ENCODE assay signal across 1 cellular context in the genomic region with DNA sequence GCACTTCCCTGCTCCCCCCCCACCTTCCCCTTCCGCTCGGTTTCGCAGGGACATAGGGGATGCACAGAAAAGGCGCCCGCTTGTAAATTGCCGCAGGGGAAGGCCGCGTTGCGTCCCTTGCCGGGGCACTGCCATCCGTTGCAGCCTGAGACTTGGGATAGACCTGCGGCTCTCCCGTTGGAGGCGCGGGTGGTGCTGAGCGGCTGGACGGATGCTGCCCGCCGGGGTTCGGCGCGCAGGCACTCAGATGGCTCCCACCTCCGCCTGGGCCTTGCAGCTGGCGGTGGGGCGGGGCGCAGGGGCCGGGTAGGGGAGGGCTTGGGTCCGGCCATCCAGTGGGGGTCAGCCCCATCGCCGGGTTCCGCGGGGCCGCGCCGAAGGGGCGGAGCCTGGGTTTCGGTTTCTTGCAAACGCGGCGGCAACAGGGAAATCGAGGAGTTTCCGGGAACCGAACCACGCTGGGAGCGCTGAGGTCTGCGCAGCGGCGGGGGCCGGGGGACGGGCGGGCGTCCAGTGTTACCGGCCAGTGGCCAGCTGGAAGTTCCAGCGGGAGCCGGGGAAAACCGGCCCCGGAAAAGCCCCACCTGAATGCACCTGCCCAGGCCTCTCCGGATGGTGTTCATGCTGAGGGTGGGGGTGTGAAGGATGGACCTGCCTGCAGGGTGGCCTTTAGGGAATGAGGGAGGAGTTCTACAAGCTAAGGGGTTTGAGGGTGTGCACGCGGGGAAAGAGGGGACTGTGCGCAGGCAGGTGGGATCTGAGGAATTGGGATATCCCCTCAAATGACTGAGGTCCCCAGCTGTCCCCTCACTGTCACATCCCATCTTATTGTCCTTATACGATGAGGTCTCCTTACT.
TF ChIP-seq lines count a peak whose summit lies in the region.

No MANE protein-coding gene starts in this region.

TF ChIP-seq in GM12878, 131 proteins besides CTCF, POLR2A, EP300 and RAD21 (continues in another document):
- TF ChIP-seq SMAD5 (IDR thresholded peaks at IDR 0.05; ENCODE audit: low read depth), result peak; percentile 44; the same call in 1 of the 2 replicates
- peak; percentile 82 for TF ChIP-seq IKZF1 (conservative IDR thresholded peaks at IDR 0.05)
- TF ChIP-seq RCOR1 (conservative IDR thresholded peaks at IDR 0.05; ENCODE audit: low read depth, low read length), result 0 out of 2 replicates have a peak, but pooled peaks have one; percentile 75
- TF ChIP-seq SMARCA5 (IDR thresholded peaks at IDR 0.05), result no peak; the same call in 1 of the 2 replicates
- no peak for TF ChIP-seq BACH1 (IDR thresholded peaks at IDR 0.05; ENCODE audit: borderline replicate concordance)
- no peak for TF ChIP-seq BHLHE40 (IDR thresholded peaks at IDR 0.05; ENCODE audit: borderline replicate concordance in 1 of 2, low read depth in 2 of 2, low read length in 1 of 2)
- 0 out of 2 replicates have a peak, but pooled peaks have one; percentile 36 for TF ChIP-seq NR2F1 (conservative IDR thresholded peaks at IDR 0.05)
- 0 out of 2 replicates have a peak, but pooled peaks have one; percentile 39 for TF ChIP-seq CBFB (IDR thresholded peaks at IDR 0.05; ENCODE audit: low read depth)
- no peak for TF ChIP-seq ZZZ3 (IDR thresholded peaks at IDR 0.05; ENCODE audit: control insufficient read depth, insufficient read length, low read depth)
- TF ChIP-seq WRNIP1 (IDR thresholded peaks at IDR 0.05; ENCODE audit: borderline replicate concordance, low read depth, low read length), result no peak
- no peak for TF ChIP-seq KAT2A (conservative IDR thresholded peaks at IDR 0.05; ENCODE audit: control insufficient read depth, low read depth, low read length)
- TF ChIP-seq, protein P1, sequence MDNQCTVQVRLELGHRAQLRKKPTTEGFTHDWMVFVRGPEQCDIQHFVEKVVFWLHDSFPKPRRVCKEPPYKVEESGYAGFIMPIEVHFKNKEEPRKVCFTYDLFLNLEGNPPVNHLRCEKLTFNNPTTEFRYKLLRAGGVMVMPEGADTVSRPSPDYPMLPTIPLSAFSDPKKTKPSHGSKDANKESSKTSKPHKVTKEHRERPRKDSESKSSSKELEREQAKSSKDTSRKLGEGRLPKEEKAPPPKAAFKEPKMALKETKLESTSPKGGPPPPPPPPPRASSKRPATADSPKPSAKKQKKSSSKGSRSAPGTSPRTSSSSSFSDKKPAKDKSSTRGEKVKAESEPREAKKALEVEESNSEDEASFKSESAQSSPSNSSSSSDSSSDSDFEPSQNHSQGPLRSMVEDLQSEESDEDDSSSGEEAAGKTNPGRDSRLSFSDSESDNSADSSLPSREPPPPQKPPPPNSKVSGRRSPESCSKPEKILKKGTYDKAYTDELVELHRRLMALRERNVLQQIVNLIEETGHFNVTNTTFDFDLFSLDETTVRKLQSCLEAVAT (IDR thresholded peaks at IDR 0.05), result peak; percentile 76
- no peak for TF ChIP-seq CBX5 (IDR thresholded peaks at IDR 0.05; ENCODE audit: low read depth)
- TF ChIP-seq, protein P2, sequence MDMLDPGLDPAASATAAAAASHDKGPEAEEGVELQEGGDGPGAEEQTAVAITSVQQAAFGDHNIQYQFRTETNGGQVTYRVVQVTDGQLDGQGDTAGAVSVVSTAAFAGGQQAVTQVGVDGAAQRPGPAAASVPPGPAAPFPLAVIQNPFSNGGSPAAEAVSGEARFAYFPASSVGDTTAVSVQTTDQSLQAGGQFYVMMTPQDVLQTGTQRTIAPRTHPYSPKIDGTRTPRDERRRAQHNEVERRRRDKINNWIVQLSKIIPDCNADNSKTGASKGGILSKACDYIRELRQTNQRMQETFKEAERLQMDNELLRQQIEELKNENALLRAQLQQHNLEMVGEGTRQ (IDR thresholded peaks at IDR 0.05; ENCODE audit: borderline replicate concordance, low read depth, low read length), result no peak
- TF ChIP-seq TARDBP (IDR thresholded peaks at IDR 0.05; ENCODE audit: borderline replicate concordance), result no peak; the same call in 1 of the 2 replicates
- TF ChIP-seq BMI1 (IDR thresholded peaks at IDR 0.05; ENCODE audit: borderline replicate concordance), result no peak
- TF ChIP-seq STAT1 (conservative IDR thresholded peaks at IDR 0.05), result no peak
- TF ChIP-seq NFYA (IDR thresholded peaks at IDR 0.05; ENCODE audit: borderline replicate concordance, low read depth, low read length), result no peak
- no peak for TF ChIP-seq FOXK2 (IDR thresholded peaks at IDR 0.05)
- TF ChIP-seq NFIC (IDR thresholded peaks at IDR 0.05; ENCODE audit: low read depth, low read length), result no peak
- TF ChIP-seq, protein P3, sequence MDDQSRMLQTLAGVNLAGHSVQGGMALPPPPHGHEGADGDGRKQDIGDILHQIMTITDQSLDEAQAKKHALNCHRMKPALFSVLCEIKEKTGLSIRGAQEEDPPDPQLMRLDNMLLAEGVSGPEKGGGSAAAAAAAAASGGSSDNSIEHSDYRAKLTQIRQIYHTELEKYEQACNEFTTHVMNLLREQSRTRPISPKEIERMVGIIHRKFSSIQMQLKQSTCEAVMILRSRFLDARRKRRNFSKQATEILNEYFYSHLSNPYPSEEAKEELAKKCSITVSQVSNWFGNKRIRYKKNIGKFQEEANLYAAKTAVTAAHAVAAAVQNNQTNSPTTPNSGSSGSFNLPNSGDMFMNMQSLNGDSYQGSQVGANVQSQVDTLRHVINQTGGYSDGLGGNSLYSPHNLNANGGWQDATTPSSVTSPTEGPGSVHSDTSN (IDR thresholded peaks at IDR 0.05; ENCODE audit: insufficient replicate concordance, low read depth, low read length), result no peak
- no peak for TF ChIP-seq CHD4 (IDR thresholded peaks at IDR 0.05)
- TF ChIP-seq CREB1 (IDR thresholded peaks at IDR 0.05; ENCODE audit: low read depth), result no peak
- no peak for TF ChIP-seq ATF7 (IDR thresholded peaks at IDR 0.05; ENCODE audit: low read depth)
- TF ChIP-seq ZSCAN29 (IDR thresholded peaks at IDR 0.05), result no peak
- TF ChIP-seq POLR2AphosphoS2 (IDR thresholded peaks at IDR 0.05; ENCODE audit: low read depth, low read length), result no peak
- TF ChIP-seq SPI1 (IDR thresholded peaks at IDR 0.05; ENCODE audit: borderline replicate concordance, insufficient read depth, low read depth, low read length), result no peak
- TF ChIP-seq, protein P4, sequence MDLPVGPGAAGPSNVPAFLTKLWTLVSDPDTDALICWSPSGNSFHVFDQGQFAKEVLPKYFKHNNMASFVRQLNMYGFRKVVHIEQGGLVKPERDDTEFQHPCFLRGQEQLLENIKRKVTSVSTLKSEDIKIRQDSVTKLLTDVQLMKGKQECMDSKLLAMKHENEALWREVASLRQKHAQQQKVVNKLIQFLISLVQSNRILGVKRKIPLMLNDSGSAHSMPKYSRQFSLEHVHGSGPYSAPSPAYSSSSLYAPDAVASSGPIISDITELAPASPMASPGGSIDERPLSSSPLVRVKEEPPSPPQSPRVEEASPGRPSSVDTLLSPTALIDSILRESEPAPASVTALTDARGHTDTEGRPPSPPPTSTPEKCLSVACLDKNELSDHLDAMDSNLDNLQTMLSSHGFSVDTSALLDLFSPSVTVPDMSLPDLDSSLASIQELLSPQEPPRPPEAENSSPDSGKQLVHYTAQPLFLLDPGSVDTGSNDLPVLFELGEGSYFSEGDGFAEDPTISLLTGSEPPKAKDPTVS (IDR thresholded peaks at IDR 0.05; ENCODE audit: low read depth, low read length), result no peak
- TF ChIP-seq, protein P5, sequence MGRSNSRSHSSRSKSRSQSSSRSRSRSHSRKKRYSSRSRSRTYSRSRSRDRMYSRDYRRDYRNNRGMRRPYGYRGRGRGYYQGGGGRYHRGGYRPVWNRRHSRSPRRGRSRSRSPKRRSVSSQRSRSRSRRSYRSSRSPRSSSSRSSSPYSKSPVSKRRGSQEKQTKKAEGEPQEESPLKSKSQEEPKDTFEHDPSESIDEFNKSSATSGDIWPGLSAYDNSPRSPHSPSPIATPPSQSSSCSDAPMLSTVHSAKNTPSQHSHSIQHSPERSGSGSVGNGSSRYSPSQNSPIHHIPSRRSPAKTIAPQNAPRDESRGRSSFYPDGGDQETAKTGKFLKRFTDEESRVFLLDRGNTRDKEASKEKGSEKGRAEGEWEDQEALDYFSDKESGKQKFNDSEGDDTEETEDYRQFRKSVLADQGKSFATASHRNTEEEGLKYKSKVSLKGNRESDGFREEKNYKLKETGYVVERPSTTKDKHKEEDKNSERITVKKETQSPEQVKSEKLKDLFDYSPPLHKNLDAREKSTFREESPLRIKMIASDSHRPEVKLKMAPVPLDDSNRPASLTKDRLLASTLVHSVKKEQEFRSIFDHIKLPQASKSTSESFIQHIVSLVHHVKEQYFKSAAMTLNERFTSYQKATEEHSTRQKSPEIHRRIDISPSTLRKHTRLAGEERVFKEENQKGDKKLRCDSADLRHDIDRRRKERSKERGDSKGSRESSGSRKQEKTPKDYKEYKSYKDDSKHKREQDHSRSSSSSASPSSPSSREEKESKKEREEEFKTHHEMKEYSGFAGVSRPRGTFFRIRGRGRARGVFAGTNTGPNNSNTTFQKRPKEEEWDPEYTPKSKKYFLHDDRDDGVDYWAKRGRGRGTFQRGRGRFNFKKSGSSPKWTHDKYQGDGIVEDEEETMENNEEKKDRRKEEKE (IDR thresholded peaks at IDR 0.05), result no peak
- TF ChIP-seq FOS (IDR thresholded peaks at IDR 0.05; ENCODE audit: borderline replicate concordance, extremely low read depth, insufficient read length), result no peak
- TF ChIP-seq PAX5 (IDR thresholded peaks at IDR 0.05; ENCODE audit: borderline replicate concordance, low read depth, low read length), result 0 out of 2 replicates have a peak, but pooled peaks have one; percentile 1
- TF ChIP-seq, protein P6, sequence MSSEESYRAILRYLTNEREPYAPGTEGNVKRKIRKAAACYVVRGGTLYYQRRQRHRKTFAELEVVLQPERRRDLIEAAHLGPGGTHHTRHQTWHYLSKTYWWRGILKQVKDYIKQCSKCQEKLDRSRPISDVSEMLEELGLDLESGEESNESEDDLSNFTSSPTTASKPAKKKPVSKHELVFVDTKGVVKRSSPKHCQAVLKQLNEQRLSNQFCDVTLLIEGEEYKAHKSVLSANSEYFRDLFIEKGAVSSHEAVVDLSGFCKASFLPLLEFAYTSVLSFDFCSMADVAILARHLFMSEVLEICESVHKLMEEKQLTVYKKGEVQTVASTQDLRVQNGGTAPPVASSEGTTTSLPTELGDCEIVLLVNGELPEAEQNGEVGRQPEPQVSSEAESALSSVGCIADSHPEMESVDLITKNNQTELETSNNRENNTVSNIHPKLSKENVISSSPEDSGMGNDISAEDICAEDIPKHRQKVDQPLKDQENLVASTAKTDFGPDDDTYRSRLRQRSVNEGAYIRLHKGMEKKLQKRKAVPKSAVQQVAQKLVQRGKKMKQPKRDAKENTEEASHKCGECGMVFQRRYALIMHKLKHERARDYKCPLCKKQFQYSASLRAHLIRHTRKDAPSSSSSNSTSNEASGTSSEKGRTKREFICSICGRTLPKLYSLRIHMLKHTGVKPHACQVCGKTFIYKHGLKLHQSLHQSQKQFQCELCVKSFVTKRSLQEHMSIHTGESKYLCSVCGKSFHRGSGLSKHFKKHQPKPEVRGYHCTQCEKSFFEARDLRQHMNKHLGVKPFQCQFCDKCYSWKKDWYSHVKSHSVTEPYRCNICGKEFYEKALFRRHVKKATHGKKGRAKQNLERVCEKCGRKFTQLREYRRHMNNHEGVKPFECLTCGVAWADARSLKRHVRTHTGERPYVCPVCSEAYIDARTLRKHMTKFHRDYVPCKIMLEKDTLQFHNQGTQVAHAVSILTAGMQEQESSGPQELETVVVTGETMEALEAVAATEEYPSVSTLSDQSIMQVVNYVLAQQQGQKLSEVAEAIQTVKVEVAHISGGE (CRISPR knock-in tag; IDR thresholded peaks at IDR 0.05), result no peak
- no peak for TF ChIP-seq ZNF384 (IDR thresholded peaks at IDR 0.05; ENCODE audit: borderline replicate concordance, low read depth, low read length)
- no peak for TF ChIP-seq PML (IDR thresholded peaks at IDR 0.05; ENCODE audit: low read length)
- TF ChIP-seq SUPT20H (IDR thresholded peaks at IDR 0.05; ENCODE audit: borderline replicate concordance, control insufficient read depth, low read depth, low read length), result no peak
- no peak for TF ChIP-seq MTA3 (IDR thresholded peaks at IDR 0.05; ENCODE audit: borderline replicate concordance, low read length)
- no peak for TF ChIP-seq MEF2B (IDR thresholded peaks at IDR 0.05; ENCODE audit: partially characterized antibody, poor library complexity, severe bottlenecking)
- no peak for TF ChIP-seq SIX5 (IDR thresholded peaks at IDR 0.05; ENCODE audit: low read depth, low read length, severe bottlenecking)
- 0 out of 2 replicates have a peak, but pooled peaks have one; percentile 55 for TF ChIP-seq ASH2L (IDR thresholded peaks at IDR 0.05; ENCODE audit: borderline replicate concordance, low read depth)
- TF ChIP-seq, protein P7, sequence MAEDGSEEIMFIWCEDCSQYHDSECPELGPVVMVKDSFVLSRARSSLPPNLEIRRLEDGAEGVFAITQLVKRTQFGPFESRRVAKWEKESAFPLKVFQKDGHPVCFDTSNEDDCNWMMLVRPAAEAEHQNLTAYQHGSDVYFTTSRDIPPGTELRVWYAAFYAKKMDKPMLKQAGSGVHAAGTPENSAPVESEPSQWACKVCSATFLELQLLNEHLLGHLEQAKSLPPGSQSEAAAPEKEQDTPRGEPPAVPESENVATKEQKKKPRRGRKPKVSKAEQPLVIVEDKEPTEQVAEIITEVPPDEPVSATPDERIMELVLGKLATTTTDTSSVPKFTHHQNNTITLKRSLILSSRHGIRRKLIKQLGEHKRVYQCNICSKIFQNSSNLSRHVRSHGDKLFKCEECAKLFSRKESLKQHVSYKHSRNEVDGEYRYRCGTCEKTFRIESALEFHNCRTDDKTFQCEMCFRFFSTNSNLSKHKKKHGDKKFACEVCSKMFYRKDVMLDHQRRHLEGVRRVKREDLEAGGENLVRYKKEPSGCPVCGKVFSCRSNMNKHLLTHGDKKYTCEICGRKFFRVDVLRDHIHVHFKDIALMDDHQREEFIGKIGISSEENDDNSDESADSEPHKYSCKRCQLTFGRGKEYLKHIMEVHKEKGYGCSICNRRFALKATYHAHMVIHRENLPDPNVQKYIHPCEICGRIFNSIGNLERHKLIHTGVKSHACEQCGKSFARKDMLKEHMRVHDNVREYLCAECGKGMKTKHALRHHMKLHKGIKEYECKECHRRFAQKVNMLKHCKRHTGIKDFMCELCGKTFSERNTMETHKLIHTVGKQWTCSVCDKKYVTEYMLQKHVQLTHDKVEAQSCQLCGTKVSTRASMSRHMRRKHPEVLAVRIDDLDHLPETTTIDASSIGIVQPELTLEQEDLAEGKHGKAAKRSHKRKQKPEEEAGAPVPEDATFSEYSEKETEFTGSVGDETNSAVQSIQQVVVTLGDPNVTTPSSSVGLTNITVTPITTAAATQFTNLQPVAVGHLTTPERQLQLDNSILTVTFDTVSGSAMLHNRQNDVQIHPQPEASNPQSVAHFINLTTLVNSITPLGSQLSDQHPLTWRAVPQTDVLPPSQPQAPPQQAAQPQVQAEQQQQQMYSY (CRISPR knock-in tag; IDR thresholded peaks at IDR 0.05), result no peak
- TF ChIP-seq, protein P8, sequence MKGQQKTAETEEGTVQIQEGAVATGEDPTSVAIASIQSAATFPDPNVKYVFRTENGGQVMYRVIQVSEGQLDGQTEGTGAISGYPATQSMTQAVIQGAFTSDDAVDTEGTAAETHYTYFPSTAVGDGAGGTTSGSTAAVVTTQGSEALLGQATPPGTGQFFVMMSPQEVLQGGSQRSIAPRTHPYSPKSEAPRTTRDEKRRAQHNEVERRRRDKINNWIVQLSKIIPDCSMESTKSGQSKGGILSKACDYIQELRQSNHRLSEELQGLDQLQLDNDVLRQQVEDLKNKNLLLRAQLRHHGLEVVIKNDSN (IDR thresholded peaks at IDR 0.05; ENCODE audit: borderline replicate concordance, extremely low read length, insufficient read depth, low read depth, low read length), result no peak
